Comparison of ENCODE assay signal across 26 cellular contexts in genomic region chr3:94694894-94695293, GRCh38.
A peak's percentile ranks its signal among the peaks of the same experiment; 100 is the strongest.
DNase-seq lines count a peak whose midpoint lies in the region; ATAC-seq and TF ChIP-seq lines count a peak whose summit lies in the region.
"Had no signal": no experiment of that assay in that cellular context is flagged by ENCODE, and none has a peak within 500 bp of the region (broad histone marks: within the 10 kb centered on the region; RNA-seq: fewer than 3 reads in every experiment).

No MANE protein-coding gene starts in this region.

- in situ Hi-C loops in astrocyte of the spinal cord (cut with HindIII; ENCODE audit: low sequenced_read_pairs), result no loop called here

- DNase-seq in NCI-H226 (peak; percentile 50), astrocyte of the spinal cord (ENCODE audit: low read depth, low spot score) (peak; percentile 34), hepatocyte (ENCODE audit: low spot score) (peak; percentile 5), retinal pigment epithelial cell (ENCODE audit: low read depth) (peak; percentile 51), T-helper 1 cell (no peak), posterior cingulate gyrus (no peak), NCI-H1417 (lab: John Stamatoyannopoulos, UW) (no peak)
- DNase-seq: BE2C; CD4-positive, CD25-positive, alpha-beta regulatory T cell; DMS 273 treated with DMSO at 0.1 percent for 48 hours; DMS79 treated with DMSO at 0.1 percent for 48 hours; H9; HFFc6; MM.1S; NCI-H1048; NCI-H1436; NCI-H187 treated with DMSO at 0.1 percent for 48 hours; NCI-H2107; NCI-H510A; NCI-H748 treated with DMSO at 0.1 percent for 48 hours; PC-9; SIG-M5 had no signal

- H3K27me3 ChIP-seq in hepatocyte, result no peaks in the 10 kb centered on the region
- H3K27me3 ChIP-seq: BE2C had no signal

- H2AFZ ChIP-seq in hepatocyte, result peak overlapping the region; percentile 22
- H2AFZ ChIP-seq: PC-9 had no signal

- ATAC-seq in GM19397 (IDR thresholded peaks at IDR 0.05; ENCODE audit: unreplicated experiment), result no peak
- ATAC-seq: A549, HepG2, K562 had no signal

- H4K20me1 ChIP-seq in hepatocyte (ENCODE audit: insufficient read depth, poor library complexity, severe bottlenecking), result no peaks in the 10 kb centered on the region

- 60% methylated on average over 2 of the region's 2 CpGs for WGBS in hepatocyte (ENCODE audit: low lambda C conversion rate, missing lambda C conversion rate)

- H3K27ac ChIP-seq in hepatocyte, result no peak overlapping the region
- H3K27ac ChIP-seq: A549, PC-9 had no signal

- no peaks in the 10 kb centered on the region for H3K9me2 ChIP-seq in hepatocyte (replicated peaks; ENCODE audit: insufficient read depth)

- intact Hi-C loops in posterior cingulate gyrus (cut with DNase I), result no loop called here

- no peak overlapping the region for H3K4me2 ChIP-seq in hepatocyte
- H3K4me2 ChIP-seq: A549, PC-9 had no signal

- H3K4me1 ChIP-seq in hepatocyte (ENCODE audit: insufficient read depth), result no peaks in the 10 kb centered on the region
- H3K4me1 ChIP-seq: A549 had no signal

- TF ChIP-seq CTCF in astrocyte of the spinal cord (IDR thresholded peaks at IDR 0.05; ENCODE audit: low read depth, low read length), result no peak
- no peak for TF ChIP-seq CTCF in hepatocyte (IDR thresholded peaks at IDR 0.05; ENCODE audit: poor library complexity)
- no peak for TF ChIP-seq CTCF in retinal pigment epithelial cell (conservative IDR thresholded peaks at IDR 0.05; ENCODE audit: low read depth, low read length)

- no peaks in the 10 kb centered on the region for H3K36me3 ChIP-seq in hepatocyte (replicated peaks; ENCODE audit: insufficient read depth, low read depth)
- H3K36me3 ChIP-seq: BE2C had no signal

- H3K4me3 ChIP-seq in astrocyte of the spinal cord (ENCODE audit: low read depth, low read length) (no peak overlapping the region), hepatocyte (no peak overlapping the region), retinal pigment epithelial cell (ENCODE audit: low read length) (no peak overlapping the region)
- H3K4me3 ChIP-seq: A549, K562, PC-9 had no signal

- H3K9me3 ChIP-seq in hepatocyte (ENCODE audit: low read depth), result no peaks in the 10 kb centered on the region
- H3K9me3 ChIP-seq: A549, BE2C had no signal

- H3K79me2 ChIP-seq in hepatocyte, result no peaks in the 10 kb centered on the region

Comparison
In these comparisons a context has a peak if more than half of its experiments do, and no peak if none do; other contexts are left out.
1. DNase-seq: peak in NCI-H226 (single experiment), astrocyte of the spinal cord (single experiment), hepatocyte (single experiment) and retinal pigment epithelial cell (single experiment); none in T-helper 1 cell (0 of 5), posterior cingulate gyrus (0 of 10) and NCI-H1417 (0 of 3).